Comparison of ENCODE assay signal across 1 cellular context in the genomic region with DNA sequence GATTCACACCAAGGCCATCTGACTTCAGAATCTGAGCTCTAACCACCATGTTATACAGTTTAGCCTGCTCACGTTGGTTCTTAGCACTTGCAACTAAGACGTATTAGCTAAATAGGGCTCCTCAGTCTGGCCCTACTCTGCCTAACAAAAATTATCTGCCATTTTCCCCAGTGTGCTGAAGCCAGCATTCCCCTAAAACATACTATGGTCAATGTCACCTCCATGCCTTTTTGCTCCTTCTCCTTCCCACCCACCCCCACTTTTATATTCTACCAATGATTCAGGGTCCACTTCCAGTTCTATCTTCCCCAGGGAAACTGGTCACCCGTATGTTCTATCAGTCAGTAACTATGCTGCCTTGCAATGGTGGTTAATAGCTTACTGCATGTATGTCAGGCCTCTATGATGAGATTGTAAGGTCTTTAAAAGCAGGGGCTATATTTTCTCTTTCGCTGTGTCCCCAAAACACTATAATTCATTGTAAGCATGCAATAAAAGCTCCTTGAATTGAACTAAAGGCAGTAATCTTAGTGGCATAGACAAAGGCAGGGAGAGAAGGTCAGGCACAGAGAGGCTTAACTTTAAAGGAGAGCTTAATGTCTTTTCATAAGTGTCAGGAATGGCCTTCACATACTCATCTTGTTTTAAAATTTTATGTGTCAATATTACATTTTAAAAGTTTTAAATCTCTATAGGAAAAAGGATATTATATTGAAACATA.
TF ChIP-seq lines count a peak whose summit lies in the region.

No MANE protein-coding gene starts in this region.

TF ChIP-seq in GM23338, 12 proteins besides CTCF, POLR2A, EP300 and RAD21:
- TF ChIP-seq ZNF462 (CRISPR knock-in tag; IDR thresholded peaks at IDR 0.05) (no peak), STAT1 (IDR thresholded peaks at IDR 0.05; ENCODE audit: unreplicated experiment) (no peak), POLR2AphosphoS5 (IDR thresholded peaks at IDR 0.05; ENCODE audit: low read depth) (no peak)
